18 cellular contexts compared by ENCODE assay signal in genomic region chr9:97698865-97699264, GRCh38.
"Had no signal": no experiment of that assay in that cellular context is flagged by ENCODE, and none has a peak within 500 bp of the region (broad histone marks: within the 10 kb centered on the region; RNA-seq: fewer than 3 reads in every experiment).

No MANE protein-coding gene starts in this region.

- H3K36me3 Mint-ChIP-seq: natural killer cell, T-cell had no signal

- H3K4me3 Mint-ChIP-seq: natural killer cell had no signal

- H3K27ac ChIP-seq: ascending aorta, breast epithelium, stomach, vagina had no signal

- H3K27me3 ChIP-seq: ascending aorta, breast epithelium, esophagus muscularis mucosa, stomach, vagina had no signal

- ATAC-seq: activated CD4-positive, CD25-positive, alpha-beta regulatory T cell treated with anti-CD3 and anti-CD28 coated beads, Interleukin-2, amount 50 U/mL, for 24 hours; natural killer cell; T-cell had no signal

- H3K9me3 ChIP-seq: ascending aorta, breast epithelium, esophagus muscularis mucosa, stomach, vagina had no signal

- H3K4me3 ChIP-seq: ascending aorta, breast epithelium, esophagus muscularis mucosa, stomach, vagina had no signal

- DNase-seq: activated CD4-positive, alpha-beta T cell treated with anti-CD3 and anti-CD28 coated beads, Interleukin-2, amount 50 U/mL, for 1 hour; activated CD8-positive, alpha-beta memory T cell treated with anti-CD3 and anti-CD28 coated beads, Interleukin-2, amount 50 U/mL, for 4 hours; activated effector memory CD4-positive, alpha-beta T cell treated with Interleukin-2 at 50 U/mL for 16 hours; activated naive CD4-positive, alpha-beta T cell treated with anti-CD3 and anti-CD28 coated beads, Interleukin-2, amount 50 U/mL, for 16 hours; activated T-cell treated with anti-CD3 and anti-CD28 coated beads, Interleukin-2, amount 50 U/mL, for 48 hours; cerebellar nuclear complex; effector memory CD4-positive, alpha-beta T cell; mesenchymal stem cell; natural killer cell; stomach; T-cell; T-helper 9 cell; trophoblast cell had no signal

- H3K36me3 ChIP-seq: ascending aorta, breast epithelium, esophagus muscularis mucosa, stomach, vagina had no signal

- H3K9me3 Mint-ChIP-seq: natural killer cell, T-cell had no signal
